9 cellular contexts compared by ENCODE assay signal in the genomic region with DNA sequence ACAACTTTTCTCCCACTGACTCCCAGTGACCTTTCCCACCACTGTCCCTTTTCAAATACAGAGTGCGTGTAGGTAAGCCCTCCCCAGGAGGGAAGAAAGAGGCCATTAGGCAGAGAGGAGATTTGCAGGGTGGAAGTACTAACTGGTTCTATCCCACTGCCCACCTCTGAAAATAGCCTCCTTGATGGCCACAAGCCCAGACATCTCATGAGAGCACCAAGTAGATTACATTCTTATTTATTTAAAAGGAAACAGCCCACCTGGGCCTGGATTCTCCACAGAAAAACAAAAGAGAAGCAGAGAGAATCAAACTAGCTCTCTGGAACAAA.
DNase-seq lines count a peak whose midpoint lies in the region; ATAC-seq, FAIRE-seq and TF ChIP-seq lines count a peak whose summit lies in the region.
"Had no signal": no experiment of that assay in that cellular context is flagged by ENCODE, and none has a peak within 500 bp of the region (broad histone marks: within the 10 kb centered on the region; RNA-seq: fewer than 3 reads in every experiment).

No MANE protein-coding gene starts in this region.

- H3K4me3 Mint-ChIP-seq in T-helper 17 cell (peak overlapping the region; percentile 78), astrocyte (ENCODE audit: unreplicated experiment) (no peak overlapping the region)

- H3K79me2 ChIP-seq in astrocyte (ENCODE audit: insufficient read depth, low read length): no peaks in the 10 kb centered on the region

- H3K4me1 ChIP-seq in astrocyte (ENCODE audit: insufficient read depth, low read length) (peaks cover 12% of the 10 kb centered on the region), lower lobe of right lung (peaks cover 23% of the 10 kb centered on the region), stomach (peaks cover 5 to 25% (median 16%) of the 10 kb centered on the region in 4 donors)

- no peak for TF ChIP-seq EP300 in stomach (IDR thresholded peaks at IDR 0.05)

- H3K9ac ChIP-seq in astrocyte (ENCODE audit: low read length): no peak overlapping the region

- peaks cover 48% of the 10 kb centered on the region for H3K4me1 Mint-ChIP-seq in T-helper 17 cell
- H3K4me1 Mint-ChIP-seq in astrocyte (ENCODE audit: low read depth, unreplicated experiment): peaks cover 25% of the 10 kb centered on the region

- H3K4me3 ChIP-seq in astrocyte (ENCODE audit: insufficient read depth, low read depth, low read length) (no peak overlapping the region), lower lobe of right lung (no peak overlapping the region), stomach (no peak overlapping the region)

- peak overlapping the region; percentile 98 for H3K27ac Mint-ChIP-seq in T-helper 17 cell
- peak overlapping the region; percentile 81 for H3K27ac Mint-ChIP-seq in astrocyte (ENCODE audit: unreplicated experiment)

- no peak for FAIRE-seq in astrocyte (lab: Jason Lieb, UNC)

- TF ChIP-seq CTCF in astrocyte (IDR thresholded peaks at IDR 0.05; ENCODE audit: insufficient read depth, low read depth, low read length) (no peak), lower lobe of right lung (IDR thresholded peaks at IDR 0.05) (no peak), stomach (IDR thresholded peaks at IDR 0.05) (no peak)

- H2AFZ ChIP-seq in astrocyte (ENCODE audit: low read depth, low read length): peak overlapping the region; percentile 19

- H3K4me2 ChIP-seq in astrocyte (ENCODE audit: low read length): peak overlapping the region; percentile 32

- WGBS in stomach, 5 donors: 0 to 94% (median 31%) methylated on average over 1 of the region's 1 CpG

- intact Hi-C loops in lower lobe of right lung (cut with DNase I) (no loop called here), stomach (cut with DNase I; ENCODE audit: low total_unique reads) (no loop called here)

- H3K27me3 Mint-ChIP-seq in T-helper 17 cell (no peaks in the 10 kb centered on the region), astrocyte (ENCODE audit: low read depth, unreplicated experiment) (peaks cover 4% of the 10 kb centered on the region)

- peak overlapping the region; percentile 28 for H3K27ac ChIP-seq in astrocyte (ENCODE audit: low read depth, low read length)
- H3K27ac ChIP-seq in lower lobe of right lung: peak overlapping the region; percentile 70
- peak overlapping the region; percentile 18 to 79 (median 68) for H3K27ac ChIP-seq in stomach

- H3K9me3 Mint-ChIP-seq in astrocyte (ENCODE audit: unreplicated experiment): peaks cover 16% of the 10 kb centered on the region

- DNase-seq in T-helper 17 cell (no peak), astrocyte (ENCODE audit: low read depth) (no peak), lower lobe of right lung (no peak), stomach (no peak), kidney tubule cell (ENCODE audit: low spot score) (no peak), NCI-H2196 (lab: John Stamatoyannopoulos, UW; ENCODE audit: unreplicated experiment) (no peak)
- DNase-seq: NCI-H1436, T-helper 9 cell had no signal

- peaks cover 7% of the 10 kb centered on the region for H3K36me3 Mint-ChIP-seq in T-helper 17 cell (ENCODE audit: low read depth)
- H3K36me3 Mint-ChIP-seq in astrocyte (ENCODE audit: low read depth, unreplicated experiment): peaks cover 4% of the 10 kb centered on the region

- TF ChIP-seq POLR2A in stomach (IDR thresholded peaks at IDR 0.05): no peak

- H3K27me3 ChIP-seq in astrocyte (ENCODE audit: insufficient read depth, low read length) (peaks cover 2% of the 10 kb centered on the region), lower lobe of right lung (ENCODE audit: low read depth) (no peaks in the 10 kb centered on the region), stomach (no peaks in the 10 kb centered on the region)

- no peak for ATAC-seq in T-helper 17 cell
- peak; percentile 10 to 22 for ATAC-seq in lower lobe of right lung
- no peak for ATAC-seq in HG03135 (IDR thresholded peaks at IDR 0.05; ENCODE audit: unreplicated experiment)

- H3K9me3 ChIP-seq in T-helper 17 cell (ENCODE audit: control insufficient read depth, low read length, poor library complexity, severe bottlenecking) (no peaks in the 10 kb centered on the region), astrocyte (ENCODE audit: insufficient read depth, low read depth, low read length) (peaks cover 5% of the 10 kb centered on the region), lower lobe of right lung (no peaks in the 10 kb centered on the region), stomach (no peaks in the 10 kb centered on the region)

- no peaks in the 10 kb centered on the region for H4K20me1 ChIP-seq in astrocyte (ENCODE audit: insufficient read depth, low read length)

- H3K36me3 ChIP-seq in astrocyte (ENCODE audit: insufficient read depth, low read length) (no peaks in the 10 kb centered on the region), lower lobe of right lung (no peaks in the 10 kb centered on the region), stomach (no peaks in the 10 kb centered on the region)

Comparison
In these comparisons a context has a peak if more than half of its experiments do, and no peak if none do; other contexts are left out.
1. ATAC-seq: peak in lower lobe of right lung (2 of 2); none in T-helper 17 cell (single experiment) and HG03135 (single experiment).
2. Peak in every context shown above with its lines, with median percentiles within 50 percentile points of each other: H3K27ac ChIP-seq.